Comparison of ENCODE assay signal across 23 cellular contexts in the genomic region with DNA sequence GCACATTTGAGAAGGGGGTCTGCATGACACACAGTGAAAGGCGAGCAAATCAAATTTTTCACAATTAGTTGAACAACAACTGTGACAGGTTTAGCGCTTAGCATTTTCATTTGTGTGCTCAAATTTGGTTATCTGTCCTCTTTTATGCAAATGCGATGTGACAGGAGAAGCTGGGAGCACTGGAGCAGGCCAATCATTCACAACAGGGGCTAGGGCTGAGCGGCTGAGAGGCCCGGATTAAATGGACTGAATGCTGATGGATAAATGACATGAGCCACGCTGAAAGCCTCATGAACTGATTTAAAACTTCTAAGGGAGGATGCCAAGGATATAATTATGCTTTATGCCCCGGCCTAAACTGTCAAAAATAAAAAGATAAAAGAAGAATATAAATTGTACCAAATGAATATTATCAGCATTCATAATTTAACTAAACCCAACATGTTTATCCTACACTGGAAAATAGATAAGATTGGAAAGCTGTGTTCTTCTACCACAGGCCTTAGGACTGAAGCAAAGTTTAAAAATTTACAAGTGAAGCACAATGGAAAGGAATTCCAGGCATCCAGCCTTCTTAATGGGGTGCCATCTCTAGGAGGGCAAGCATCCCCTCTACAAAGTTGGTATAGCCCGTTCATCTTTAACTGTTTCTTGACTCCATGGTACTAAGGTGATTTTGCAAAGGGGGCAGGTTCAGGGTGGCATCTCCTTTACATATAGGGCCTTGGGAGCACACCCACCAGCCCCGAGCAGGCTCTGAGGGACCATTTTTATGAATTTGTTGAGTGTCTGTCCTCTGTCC.
DNase-seq lines count a peak whose midpoint lies in the region; ATAC-seq, FAIRE-seq and TF ChIP-seq lines count a peak whose summit lies in the region.
"Had no signal": no experiment of that assay in that cellular context is flagged by ENCODE, and none has a peak within 500 bp of the region (broad histone marks: within the 10 kb centered on the region; RNA-seq: fewer than 3 reads in every experiment).

No MANE protein-coding gene starts in this region.

- H2BK20ac ChIP-seq in H9 (ENCODE audit: low read depth, low read length, poor library complexity, severe bottlenecking) (no peak overlapping the region), H1 (ENCODE audit: low read length) (peak overlapping the region; percentile 0; the same call in 1 of the 2 replicates)

- H2AFZ ChIP-seq in H9 (ENCODE audit: low read length): no peak overlapping the region
- no peak overlapping the region for H2AFZ ChIP-seq in H1 (ENCODE audit: low read length)
- H2AFZ ChIP-seq in neural progenitor cell (replicated peaks): no peak overlapping the region
- H2AFZ ChIP-seq: GM23248 had no signal

- H3K4ac ChIP-seq in H9 (ENCODE audit: low read depth, low read length): no peak overlapping the region
- H3K4ac ChIP-seq in H1 (replicated peaks; ENCODE audit: insufficient read length, low read depth, low read length): no peak overlapping the region

- H4K20me1 ChIP-seq in H9 (ENCODE audit: control insufficient read depth, insufficient read depth, insufficient read length): no peaks in the 10 kb centered on the region
- H4K20me1 ChIP-seq in H1 (replicated peaks in 1 of 2; ENCODE audit: control insufficient read depth in 1 of 2, insufficient read depth in 2 of 2, low read length in 2 of 2): no peaks in the 10 kb centered on the region
- no peaks in the 10 kb centered on the region for H4K20me1 ChIP-seq in neural progenitor cell (ENCODE audit: low read depth)

- H3T11ph ChIP-seq in H9 (ENCODE audit: low read length): no peak overlapping the region

- DNase-seq in H9 (peak; percentile 42), NCI-H82 (lab: John Stamatoyannopoulos, UW) (peak; percentile 86), H1 (ENCODE audit: low read depth in 1 of 2, low spot score in 2 of 2) (no peak), neural progenitor cell (ENCODE audit: low spot score) (peak; percentile 82), suprapubic skin (ENCODE audit: low spot score in 2 of 2) (no peak), NCI-H2196 (lab: John Stamatoyannopoulos, UW; ENCODE audit: unreplicated experiment) (no peak)
- DNase-seq in activated CD8-positive, alpha-beta memory T cell treated with anti-CD3 and anti-CD28 coated beads, Interleukin-2, amount 10 ng/mL, durations not matched to agents 7 days and 5 days: no peak
- no peak for DNase-seq in CD8-positive, alpha-beta T cell
- DNase-seq: AML-193, Calu3, DMS79, GDM1, GM23248, HFFc6, Karpas-422, MM.1S, NCI-H2081, NCI-H226, Right ventricle myocardium superior had no signal

- no peak for TF ChIP-seq CTCF in H9 (conservative IDR thresholded peaks at IDR 0.05)
- TF ChIP-seq CTCF in H1 (IDR thresholded peaks at IDR 0.05; ENCODE audit: control extremely low read depth in 1 of 3, insufficient read depth in 1 of 3, low read depth in 1 of 3, low read length in 3 of 3): no peak
- no peak for TF ChIP-seq CTCF in neural progenitor cell (IDR thresholded peaks at IDR 0.05)
- TF ChIP-seq CTCF in suprapubic skin (IDR thresholded peaks at IDR 0.05): no peak
- TF ChIP-seq CTCF in CD8-positive, alpha-beta T cell (IDR thresholded peaks at IDR 0.05): no peak

- H2AK5ac ChIP-seq in H9 (ENCODE audit: insufficient read length, low read length) (no peak overlapping the region), H1 (ENCODE audit: low read depth, low read length) (no peak overlapping the region)

- no peak overlapping the region for H4K91ac ChIP-seq in H9 (ENCODE audit: insufficient read length, low read depth, low read length)
- peak overlapping the region; percentile 54 for H4K91ac ChIP-seq in H1 (replicated peaks; ENCODE audit: insufficient read length, low read length)

- no peaks in the 10 kb centered on the region for H3K79me2 ChIP-seq in H9 (ENCODE audit: insufficient read depth, low read length)
- no peaks in the 10 kb centered on the region for H3K79me2 ChIP-seq in H1 (ENCODE audit: control insufficient read depth in 1 of 2, insufficient read depth in 2 of 2, low read length in 2 of 2)
- H3K79me2 ChIP-seq in neural progenitor cell (ENCODE audit: low read depth): no peaks in the 10 kb centered on the region

- H3K9ac ChIP-seq in H9 (ENCODE audit: extremely low read depth, insufficient read length, low read length) (no peak overlapping the region), H1 (replicated peaks in 1 of 4; ENCODE audit: extremely low read depth in 1 of 4, low read depth in 3 of 4, low read length in 3 of 4) (no peak overlapping the region), neural progenitor cell (no peak overlapping the region)
- H3K9ac ChIP-seq: GM23248 had no signal

- H3K27ac Mint-ChIP-seq in H9 (peak overlapping the region; percentile 78 to 96 (median 95)), neural progenitor cell (no peak overlapping the region)
- no peak overlapping the region for H3K27ac Mint-ChIP-seq in activated CD8-positive, alpha-beta memory T cell treated with anti-CD3 and anti-CD28 coated beads, Interleukin-2, amount 10 ng/mL, durations not matched to agents 7 days and 5 days
- H3K27ac Mint-ChIP-seq in CD8-positive, alpha-beta T cell: no peak overlapping the region
- H3K27ac Mint-ChIP-seq: HFFc6 had no signal

- H3K4me1 Mint-ChIP-seq in H9 (peaks cover 39 to 44% of the 10 kb centered on the region in 2 experiments), neural progenitor cell (peaks cover 18% of the 10 kb centered on the region)
- H3K4me1 Mint-ChIP-seq in activated CD8-positive, alpha-beta memory T cell treated with anti-CD3 and anti-CD28 coated beads, Interleukin-2, amount 10 ng/mL, durations not matched to agents 7 days and 5 days: no peaks in the 10 kb centered on the region
- H3K4me1 Mint-ChIP-seq in CD8-positive, alpha-beta T cell (ENCODE audit: low read depth): no peaks in the 10 kb centered on the region

- H3F3A ChIP-seq in neural progenitor cell (ENCODE audit: low read depth): peaks cover 23% of the 10 kb centered on the region

- H3K4me3 ChIP-seq in H1 (ENCODE audit: extremely low read depth in 1 of 4, insufficient read depth in 2 of 4, low read depth in 3 of 4, low read length in 4 of 4) (peak overlapping the region in 1 of 4 experiments; percentile 30; a peak in 1 of 8 replicates), neural progenitor cell (peak overlapping the region; percentile 11), suprapubic skin (no peak overlapping the region)
- no peak overlapping the region for H3K4me3 ChIP-seq in CD8-positive, alpha-beta T cell (ENCODE audit: low read depth, low read length)
- H3K4me3 ChIP-seq: GM23248 had no signal

- FAIRE-seq in H1 (lab: Jason Lieb, UNC): peak; percentile 96
- FAIRE-seq: GM12892, GM19239, HepG2 had no signal

- H3K9me3 ChIP-seq in H9 (ENCODE audit: control insufficient read depth, low read depth, low read length) (no peaks in the 10 kb centered on the region), H1 (ENCODE audit: insufficient read depth in 2 of 2, low read depth in 1 of 2, low read length in 1 of 2) (no peaks in the 10 kb centered on the region), neural progenitor cell (ENCODE audit: low read depth) (no peaks in the 10 kb centered on the region), suprapubic skin (no peaks in the 10 kb centered on the region)
- H3K9me3 ChIP-seq in CD8-positive, alpha-beta T cell (ENCODE audit: low read length): no peaks in the 10 kb centered on the region

- H3K36me3 Mint-ChIP-seq in H9 (ENCODE audit: insufficient read depth in 1 of 3, low read depth in 3 of 3) (peaks cover 0 to 2% (median 0%) of the 10 kb centered on the region in 3 experiments; a peak in 1 of 7 replicates), neural progenitor cell (no peaks in the 10 kb centered on the region)
- no peaks in the 10 kb centered on the region for H3K36me3 Mint-ChIP-seq in activated CD8-positive, alpha-beta memory T cell treated with anti-CD3 and anti-CD28 coated beads, Interleukin-2, amount 10 ng/mL, durations not matched to agents 7 days and 5 days
- no peaks in the 10 kb centered on the region for H3K36me3 Mint-ChIP-seq in CD8-positive, alpha-beta T cell

- H3K36me3 ChIP-seq in H1 (ENCODE audit: control insufficient read depth in 2 of 4, insufficient read depth in 4 of 4, low read length in 3 of 4) (no peaks in the 10 kb centered on the region), neural progenitor cell (no peaks in the 10 kb centered on the region), suprapubic skin (no peaks in the 10 kb centered on the region)
- no peaks in the 10 kb centered on the region for H3K36me3 ChIP-seq in CD8-positive, alpha-beta T cell (ENCODE audit: insufficient read depth, low read length)

- TF ChIP-seq POLR2A in H1 (IDR thresholded peaks at IDR 0.05; ENCODE audit: control extremely low read depth in 1 of 2, low read depth in 2 of 2, low read length in 2 of 2): 0 out of 3 replicates have a peak, but pooled peaks of 1 of the 2 experiments have one; percentile 25
- TF ChIP-seq POLR2A in suprapubic skin (IDR thresholded peaks at IDR 0.05): no peak

- no peaks in the 10 kb centered on the region; a peak in 1 of 5 replicates for H3K9me3 Mint-ChIP-seq in H9
- H3K9me3 Mint-ChIP-seq in neural progenitor cell: no peaks in the 10 kb centered on the region
- no peaks in the 10 kb centered on the region for H3K9me3 Mint-ChIP-seq in activated CD8-positive, alpha-beta memory T cell treated with anti-CD3 and anti-CD28 coated beads, Interleukin-2, amount 10 ng/mL, durations not matched to agents 7 days and 5 days (ENCODE audit: low read depth)
- H3K9me3 Mint-ChIP-seq in CD8-positive, alpha-beta T cell: no peaks in the 10 kb centered on the region
- H3K9me3 Mint-ChIP-seq: HFFc6 had no signal

- no CpG with 5 or more reads among the region's 9 CpGs for WGBS in H9 (ENCODE audit: extremely low coverage, insufficient read length, low lambda C conversion rate)
- 24% methylated on average over 9 of the region's 9 CpGs; no CpG with 5 or more reads in 1 of the 2 experiments for WGBS in H1 (ENCODE audit: extremely low coverage in 1 of 2, insufficient coverage in 1 of 2, insufficient read length in 1 of 2, insufficient replicate concordance in 2 of 2, low coverage in 1 of 2, low lambda C conversion rate in 2 of 2, missing lambda C conversion rate in 1 of 2), 2 experiments
- WGBS in suprapubic skin: 63% methylated on average over 9 of the region's 9 CpGs

- H2BK15ac ChIP-seq in H9 (ENCODE audit: low read depth, low read length) (no peak overlapping the region), H1 (ENCODE audit: low read length) (no peak overlapping the region)

- intact Hi-C loops in CD8-positive, alpha-beta T cell (cut with DNase I, micrococcal nuclease): no loop called here

- H4K5ac ChIP-seq in H9 (ENCODE audit: insufficient read length, low read depth, low read length) (no peak overlapping the region), H1 (ENCODE audit: insufficient read length, low read depth, low read length) (peak overlapping the region; percentile 91)

- H3K56ac ChIP-seq in H9 (ENCODE audit: insufficient read length, low read depth, low read length) (no peak overlapping the region), H1 (replicated peaks; ENCODE audit: insufficient read length, low read depth, low read length) (no peak overlapping the region)

- H3K4me2 ChIP-seq in H9 (ENCODE audit: insufficient read depth, insufficient read length, low read length) (no peak overlapping the region), H1 (ENCODE audit: insufficient read depth in 1 of 2, low read depth in 2 of 2, low read length in 2 of 2) (peak overlapping the region; percentile 26 to 55; a peak in 3 of 4 replicates), neural progenitor cell (peak overlapping the region; percentile 62)

- H3K23ac ChIP-seq in H9 (ENCODE audit: insufficient read length, low read depth, low read length) (no peak overlapping the region), H1 (ENCODE audit: insufficient read length) (no peak overlapping the region)

- no peak for ATAC-seq in activated CD8-positive, alpha-beta memory T cell treated with anti-CD3 and anti-CD28 coated beads, Interleukin-2, amount 10 ng/mL, durations not matched to agents 7 days and 5 days
- ATAC-seq in CD8-positive, alpha-beta T cell: no peak
- ATAC-seq: HepG2, Panc1 had no signal

- POLR2A ChIA-PET in H1 (lab: Charles Lee; ENCODE audit: partially characterized antibody): interaction anchor here (0.9 to 1.5 kb wide), 4 partner anchors 9 to 62 kb away, joined by 3 to 4 read pairs (median 4); no protein-coding TSS in a partner anchor
- POLR2A ChIA-PET in CD8-positive, alpha-beta T cell (lab: Charles Lee): no interaction called here

- 0 out of 4 replicates have a peak, but pooled peaks have one; percentile 5 to 11 for TF ChIP-seq RAD21 in H1 (IDR thresholded peaks at IDR 0.05 in 1 of 2, conservative IDR thresholded peaks at IDR 0.05 in 1 of 2; ENCODE audit: low read depth in 2 of 2, low read length in 2 of 2)

- no peak overlapping the region for H2BK12ac ChIP-seq in H9 (ENCODE audit: insufficient read length, low read depth, low read length)
- peak overlapping the region; percentile 5 for H2BK12ac ChIP-seq in H1 (ENCODE audit: low read depth, low read length)

- H3K23me2 ChIP-seq in H9 (ENCODE audit: insufficient read length, low read depth, low read length, poor library complexity, severe bottlenecking) (no peaks in the 10 kb centered on the region), H1 (ENCODE audit: low read depth, low read length) (no peaks in the 10 kb centered on the region)

- H2BK5ac ChIP-seq in H9 (ENCODE audit: insufficient read length, low read length): no peak overlapping the region
- H2BK5ac ChIP-seq in H1 (ENCODE audit: low read depth, low read length): peak overlapping the region; percentile 28; the same call in 1 of the 2 replicates

- no peak overlapping the region for H3K18ac ChIP-seq in H9 (ENCODE audit: insufficient read length, low read depth, low read length)
- peak overlapping the region; percentile 2 for H3K18ac ChIP-seq in H1 (ENCODE audit: extremely low read depth, low read length)

- H3K4me3 Mint-ChIP-seq in H9 (peak overlapping the region in 1 of 2 experiments; percentile 21; a peak in 3 of 5 replicates), neural progenitor cell (peak overlapping the region; percentile 11)
- no peak overlapping the region for H3K4me3 Mint-ChIP-seq in activated CD8-positive, alpha-beta memory T cell treated with anti-CD3 and anti-CD28 coated beads, Interleukin-2, amount 10 ng/mL, durations not matched to agents 7 days and 5 days
- H3K4me3 Mint-ChIP-seq in CD8-positive, alpha-beta T cell: no peak overlapping the region
- H3K4me3 Mint-ChIP-seq: HFFc6 had no signal

- no peak overlapping the region for H3K14ac ChIP-seq in H9 (ENCODE audit: insufficient read depth, low read length)
- H3K14ac ChIP-seq in H1 (ENCODE audit: insufficient read length): no peak overlapping the region

- CTCF ChIA-PET in H1 (lab: Charles Lee; ENCODE audit: partially characterized antibody): no interaction called here
- CTCF ChIA-PET in activated CD8-positive, alpha-beta memory T cell treated with anti-CD3 and anti-CD28 coated beads, Interleukin-2, amount 10 ng/mL, durations not matched to agents 7 days and 5 days (lab: Charles Lee): no interaction called here
- CTCF ChIA-PET in CD8-positive, alpha-beta T cell (lab: Charles Lee): no interaction called here

- H2BK120ac ChIP-seq in H9 (ENCODE audit: low read depth, low read length, poor library complexity, severe bottlenecking) (no peak overlapping the region), H1 (replicated peaks; ENCODE audit: low read depth, low read length) (peak overlapping the region; percentile 80)

- no peak overlapping the region for H4K8ac ChIP-seq in H9 (replicated peaks; ENCODE audit: insufficient read length, low read depth, low read length)
- H4K8ac ChIP-seq in H1 (ENCODE audit: extremely low read depth, insufficient read depth, low read length): no peak overlapping the region

- peak overlapping the region; percentile 52 for H3K27ac ChIP-seq in H9 (ENCODE audit: insufficient read length, low read depth, low read length)
- H3K27ac ChIP-seq in H1 (ENCODE audit: low read depth, low read length): peak overlapping the region; percentile 5; the same call in 1 of the 2 replicates
- peak overlapping the region; percentile 87 for H3K27ac ChIP-seq in neural progenitor cell
- H3K27ac ChIP-seq in suprapubic skin: no peak overlapping the region
- H3K27ac ChIP-seq in CD8-positive, alpha-beta T cell (ENCODE audit: low read depth, low read length): no peak overlapping the region
- H3K27ac ChIP-seq: GM23248 had no signal

- H3K4me1 ChIP-seq in H9 (ENCODE audit: insufficient read depth, low read length): peaks cover 2% of the 10 kb centered on the region; the same call in 1 of the 2 replicates
- H3K4me1 ChIP-seq in H1 (replicated peaks in 1 of 4; ENCODE audit: control insufficient read depth in 3 of 4, insufficient read depth in 4 of 4, low read length in 3 of 4): peaks cover 0 to 14% (median 7%) of the 10 kb centered on the region in 4 experiments; a peak in 4 of 7 replicates
- H3K4me1 ChIP-seq in neural progenitor cell: peaks cover 55% of the 10 kb centered on the region
- H3K4me1 ChIP-seq in suprapubic skin: no peaks in the 10 kb centered on the region
- no peaks in the 10 kb centered on the region for H3K4me1 ChIP-seq in CD8-positive, alpha-beta T cell (ENCODE audit: insufficient read depth, low read length)

- no peaks in the 10 kb centered on the region for H3K79me1 ChIP-seq in H9 (ENCODE audit: insufficient read depth, low read depth, low read length, poor library complexity, severe bottlenecking)
- no peaks in the 10 kb centered on the region for H3K79me1 ChIP-seq in H1 (ENCODE audit: low read depth, low read length)

- H3K27me3 Mint-ChIP-seq in H9 (ENCODE audit: low read depth) (no peaks in the 10 kb centered on the region), neural progenitor cell (ENCODE audit: insufficient read depth, low read depth) (peaks cover 7% of the 10 kb centered on the region)
- H3K27me3 Mint-ChIP-seq in activated CD8-positive, alpha-beta memory T cell treated with anti-CD3 and anti-CD28 coated beads, Interleukin-2, amount 10 ng/mL, durations not matched to agents 7 days and 5 days: peaks cover 5% of the 10 kb centered on the region
- H3K27me3 Mint-ChIP-seq in CD8-positive, alpha-beta T cell (ENCODE audit: low read depth): no peaks in the 10 kb centered on the region

- H3K27me3 ChIP-seq in H9 (ENCODE audit: insufficient read depth, low read length): no peaks in the 10 kb centered on the region
- H3K27me3 ChIP-seq in H1 (replicated peaks in 1 of 4; ENCODE audit: control insufficient read depth in 3 of 4, extremely low read depth in 1 of 4, insufficient read depth in 3 of 4, low read length in 3 of 4): no peaks in the 10 kb centered on the region
- no peaks in the 10 kb centered on the region for H3K27me3 ChIP-seq in neural progenitor cell
- no peaks in the 10 kb centered on the region for H3K27me3 ChIP-seq in suprapubic skin
- no peaks in the 10 kb centered on the region for H3K27me3 ChIP-seq in CD8-positive, alpha-beta T cell (ENCODE audit: insufficient read depth, low read length)

- TF ChIP-seq EP300 in H1 (IDR thresholded peaks at IDR 0.05; ENCODE audit: borderline replicate concordance in 1 of 2, low read depth in 2 of 2, low read length in 2 of 2) (peak in 1 of 2 experiments; percentile 96; a peak in 2 of 3 replicates), suprapubic skin (IDR thresholded peaks at IDR 0.05) (no peak)

Comparison
In these comparisons a context has a peak if more than half of its experiments do, and no peak if none do; other contexts are left out.
1. DNase-seq: peak in H9 (single experiment), NCI-H82 (single experiment) and neural progenitor cell (single experiment); none in H1 (0 of 2), suprapubic skin (0 of 2), NCI-H2196 (single experiment), activated CD8-positive, alpha-beta memory T cell treated with anti-CD3 and anti-CD28 coated beads, Interleukin-2, amount 10 ng/mL, durations not matched to agents 7 days and 5 days (single experiment) and CD8-positive, alpha-beta T cell (0 of 7).
2. H3K27ac ChIP-seq: peak in H9 (single experiment), H1 (single experiment) and neural progenitor cell (single experiment); none in suprapubic skin (single experiment) and CD8-positive, alpha-beta T cell (single experiment).
3. H3K27ac Mint-ChIP-seq: peak in H9 (3 of 3); none in neural progenitor cell (single experiment), activated CD8-positive, alpha-beta memory T cell treated with anti-CD3 and anti-CD28 coated beads, Interleukin-2, amount 10 ng/mL, durations not matched to agents 7 days and 5 days (single experiment) and CD8-positive, alpha-beta T cell (single experiment).